ENCODE assay signal across 8 cellular contexts in genomic region chr5:41983284-41983683, GRCh38.
"Had no signal": no experiment of that assay in that cellular context is flagged by ENCODE, and none has a peak within 500 bp of the region (broad histone marks: within the 10 kb centered on the region; RNA-seq: fewer than 3 reads in every experiment).

No MANE protein-coding gene starts in this region.

- ATAC-seq: GM12878 had no signal

- H3K4me3 ChIP-seq: GM12878 had no signal

- DNase-seq: GDM1, GF-D8 had no signal

- FAIRE-seq: G401.6, GM12878, GM12891, GM12892, GM18507, GM19239 had no signal
